12 cellular contexts compared by ENCODE assay signal in the genomic region with DNA sequence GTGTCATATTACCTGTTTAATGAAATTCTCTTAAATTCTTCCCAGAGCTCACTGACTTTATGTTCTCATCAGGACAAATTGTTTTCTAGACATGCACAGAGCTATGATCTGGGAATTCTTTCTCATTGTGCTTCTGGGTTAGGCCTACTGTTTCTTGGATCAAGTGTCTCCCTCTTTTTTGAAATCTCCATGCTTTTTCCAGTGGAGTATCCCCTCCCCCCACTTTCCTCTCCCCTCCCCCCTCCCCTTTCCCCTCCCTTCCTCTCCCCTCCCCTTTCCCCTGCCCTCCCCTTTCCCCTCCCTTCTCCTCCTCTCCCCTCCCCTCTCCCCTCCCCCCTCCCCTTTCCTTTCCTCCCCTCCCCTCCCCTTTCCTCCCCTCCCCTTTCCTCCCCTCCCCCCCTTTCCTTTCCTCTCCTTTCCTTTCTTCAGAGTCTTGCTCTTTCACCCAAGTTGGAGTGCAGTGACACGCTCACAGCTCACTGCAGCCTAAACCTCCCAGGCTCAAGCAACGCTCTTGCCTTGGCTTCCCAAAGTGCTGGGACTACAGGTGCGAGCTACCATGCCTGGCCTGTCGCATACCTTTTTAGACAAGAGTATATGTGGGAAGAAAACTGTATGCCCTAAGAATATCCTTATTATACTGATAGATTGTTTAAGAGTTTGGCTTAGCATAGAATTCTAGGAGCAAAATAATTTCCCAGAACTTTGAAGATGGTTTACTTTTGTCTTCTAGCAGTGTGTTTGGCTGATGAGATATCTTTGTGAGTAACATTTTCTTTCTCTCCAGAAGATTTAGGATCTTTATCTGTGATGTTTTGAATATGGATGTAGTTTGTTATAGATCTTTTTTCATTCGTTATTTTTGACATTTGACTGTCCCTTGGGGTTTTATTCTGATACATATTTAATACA. TPM values are rescaled to one million over a fixed set of nuclear protein-coding genes. Genes with fewer than 3 reads are reported as not detected.
DNase-seq lines count a peak whose midpoint lies in the region; ATAC-seq and TF ChIP-seq lines count a peak whose summit lies in the region.
"Had no signal": no experiment of that assay in that cellular context is flagged by ENCODE, and none has a peak within 500 bp of the region (broad histone marks: within the 10 kb centered on the region; RNA-seq: fewer than 3 reads in every experiment).

No MANE protein-coding gene starts in this region.

- peak overlapping the region; percentile 43; the same call in 1 of the 2 replicates for H3K27ac ChIP-seq in 22Rv1

- no peaks in the 10 kb centered on the region for H3K9me3 Mint-ChIP-seq in activated T-helper 17 cell treated with anti-CD3 and anti-CD28 coated beads, Interleukin-2, amount 50 U/mL, for 72 hours

- peak overlapping the region; percentile 75 for H3K27ac Mint-ChIP-seq in activated T-helper 17 cell treated with anti-CD3 and anti-CD28 coated beads, Interleukin-2, amount 50 U/mL, for 72 hours

- no peak for TF ChIP-seq CTCF in 22Rv1 (IDR thresholded peaks at IDR 0.05)

- H3K4me3 Mint-ChIP-seq in activated T-helper 17 cell treated with anti-CD3 and anti-CD28 coated beads, Interleukin-2, amount 50 U/mL, for 72 hours = peak overlapping the region; percentile 55

- peak; percentile 53 for DNase-seq in ELF-1 (ENCODE audit: low read depth, low spot score)
- peak; percentile 33 for DNase-seq in kidney tubule cell (ENCODE audit: low spot score)
- DNase-seq in stimulated activated CD4-positive, alpha-beta T cell treated with anti-CD3 and anti-CD28 coated beads, Interleukin-4, amount 100 ng/mL, for 4 hours = no peak
- DNase-seq in DMS153 (lab: John Stamatoyannopoulos, UW) = no peak
- no peak for DNase-seq in GM03348 (ENCODE audit: low spot score)
- DNase-seq: activated gamma-delta T cell; EL; NCI-H1048; stimulated activated CD8-positive, alpha-beta memory T cell treated with anti-CD3 and anti-CD28 coated beads, Interleukin-4, amount 100 ng/mL, for 48 hours had no signal

- H3K4me1 Mint-ChIP-seq in activated T-helper 17 cell treated with anti-CD3 and anti-CD28 coated beads, Interleukin-2, amount 50 U/mL, for 72 hours = peaks cover 9% of the 10 kb centered on the region

- peaks cover 9% of the 10 kb centered on the region for H3K36me3 Mint-ChIP-seq in activated T-helper 17 cell treated with anti-CD3 and anti-CD28 coated beads, Interleukin-2, amount 50 U/mL, for 72 hours (ENCODE audit: low read depth)

- no peaks in the 10 kb centered on the region for H3K27me3 Mint-ChIP-seq in activated T-helper 17 cell treated with anti-CD3 and anti-CD28 coated beads, Interleukin-2, amount 50 U/mL, for 72 hours

- no peak for ATAC-seq in activated T-helper 17 cell treated with anti-CD3 and anti-CD28 coated beads, Interleukin-2, amount 50 U/mL, for 72 hours (replicated peaks)
- no peak for ATAC-seq in HG03442 (IDR thresholded peaks at IDR 0.05; ENCODE audit: unreplicated experiment)

RNA-seq across cellular contexts. Expression of a gene that starts 2.5 kb away (rescaled TPM):
- 10 to 100 TPM; 13.5 to 41.1 TPM for total RNA-seq in activated T-helper 17 cell treated with anti-CD3 and anti-CD28 coated beads, Interleukin-2, amount 50 U/mL, for 72 hours

RNA-seq across cellular contexts. Expression of a gene that starts 29.5 kb away (rescaled TPM):
- total RNA-seq in activated T-helper 17 cell treated with anti-CD3 and anti-CD28 coated beads, Interleukin-2, amount 50 U/mL, for 72 hours = 100 to 1,000 TPM in 1 of 2 donors, 10 to 100 TPM in 1; 63.0 to 119 TPM

Comparison
In these comparisons a context has a peak if more than half of its experiments do, and no peak if none do; other contexts are left out.
1. DNase-seq: peak in ELF-1 (single experiment) and kidney tubule cell (single experiment); none in stimulated activated CD4-positive, alpha-beta T cell treated with anti-CD3 and anti-CD28 coated beads, Interleukin-4, amount 100 ng/mL, for 4 hours (0 of 2), DMS153 (single experiment) and GM03348 (single experiment).